Comparison of ENCODE assay signal across 9 cellular contexts in genomic region chr7:27148031-27148775, GRCh38. TPM values are rescaled to one million over a fixed set of nuclear protein-coding genes. Genes with fewer than 3 reads are reported as not detected.
DNase-seq lines count a peak whose midpoint lies in the region; ATAC-seq and TF ChIP-seq lines count a peak whose summit lies in the region.
"Had no signal": no experiment of that assay in that cellular context is flagged by ENCODE, and none has a peak within 500 bp of the region (broad histone marks: within the 10 kb centered on the region; RNA-seq: fewer than 3 reads in every experiment).

No MANE protein-coding gene starts in this region.

- no peak overlapping the region; the same call in 1 of the 2 replicates for H3K4me3 ChIP-seq in H7 (ENCODE audit: insufficient read depth, low read depth, low read length)
- peak overlapping the region; percentile 2 for H3K4me3 ChIP-seq in iPS-15b (ENCODE audit: low read depth, low read length)
- H3K4me3 ChIP-seq in smooth muscle cell = peak overlapping the region; percentile 32

- no peak for ATAC-seq in GM21825 (IDR thresholded peaks at IDR 0.05; ENCODE audit: unreplicated experiment)

- 21% methylated on average over 29 of the region's 29 CpGs for WGBS in smooth muscle cell (ENCODE audit: low lambda C conversion rate)

- H3F3A ChIP-seq in smooth muscle cell (ENCODE audit: low read depth) = no peaks in the 10 kb centered on the region

- H3K9ac ChIP-seq in iPS-15b (ENCODE audit: low read depth, low read length) = no peak overlapping the region
- H3K9ac ChIP-seq in smooth muscle cell (ENCODE audit: low read depth) = no peak overlapping the region

- no peaks in the 10 kb centered on the region for H3K4me1 ChIP-seq in iPS-15b (ENCODE audit: control insufficient read depth, insufficient read depth, low read length)
- H3K4me1 ChIP-seq in smooth muscle cell (ENCODE audit: low read depth) = peaks cover 4% of the 10 kb centered on the region

- H3K36me3 ChIP-seq in H7 (replicated peaks; ENCODE audit: control insufficient read depth, insufficient read depth, low read length) = no peaks in the 10 kb centered on the region
- no peaks in the 10 kb centered on the region for H3K36me3 ChIP-seq in iPS-15b (ENCODE audit: control insufficient read depth, insufficient read depth, low read length)
- no peaks in the 10 kb centered on the region for H3K36me3 ChIP-seq in smooth muscle cell (ENCODE audit: low read depth)
- H3K36me3 ChIP-seq: neutrophil had no signal

- no peaks in the 10 kb centered on the region for H3K79me2 ChIP-seq in smooth muscle cell (ENCODE audit: low read depth)

- H3K27me3 ChIP-seq in H7 (ENCODE audit: control insufficient read depth, insufficient read depth, low read length) (peaks cover 99% of the 10 kb centered on the region), iPS-15b (ENCODE audit: control insufficient read depth, insufficient read depth, low read length) (peaks cover 99% of the 10 kb centered on the region), smooth muscle cell (ENCODE audit: low read depth) (peaks cover 99% of the 10 kb centered on the region)

- H3K9me3 ChIP-seq in iPS-15b (ENCODE audit: control insufficient read depth, insufficient read depth, low read length) (no peaks in the 10 kb centered on the region), smooth muscle cell (replicated peaks; ENCODE audit: low read depth) (no peaks in the 10 kb centered on the region)
- H3K9me3 ChIP-seq: neutrophil had no signal

- peak; percentile 59 for DNase-seq in H7
- DNase-seq in RWPE1 (ENCODE audit: low spot score) = no peak
- no peak for DNase-seq in smooth muscle cell (lab: John Stamatoyannopoulos, UW; ENCODE audit: unreplicated experiment)
- DNase-seq in AML-193 (lab: John Stamatoyannopoulos, UW) = no peak
- no peak for DNase-seq in SIG-M5 treated with dmso at 0.1 percent for 504 hours (lab: John Stamatoyannopoulos, UW; ENCODE audit: unreplicated experiment)

- TF ChIP-seq CTCF in RWPE1 (conservative IDR thresholded peaks at IDR 0.05; ENCODE audit: low read depth) (no peak), smooth muscle cell (IDR thresholded peaks at IDR 0.05; ENCODE audit: borderline replicate concordance, insufficient read depth, poor library complexity, severe bottlenecking) (no peak)

- no peak overlapping the region for H2AFZ ChIP-seq in smooth muscle cell (ENCODE audit: low read depth)

- H4K20me1 ChIP-seq in smooth muscle cell (ENCODE audit: low read depth) = no peaks in the 10 kb centered on the region

- peak overlapping the region; percentile 74 for H3K4me2 ChIP-seq in smooth muscle cell

- H3K27ac ChIP-seq in RWPE1 (peak overlapping the region; percentile 84), smooth muscle cell (ENCODE audit: low read depth) (no peak overlapping the region)
- H3K27ac ChIP-seq: neutrophil had no signal

- POLR2A ChIA-PET in RWPE1 (lab: Yijun Ruan, JAX; ENCODE audit: low non-redundant PET) = interaction anchor here (0.8 kb wide), 1 partner anchor 14 kb away, joined by 4 read pairs; no protein-coding TSS in a partner anchor

- CTCF ChIA-PET in RWPE1 (lab: Yijun Ruan, JAX) = interaction anchor here (0.6 to 1.2 kb wide), 6 partner anchors 13 to 779 kb away, joined by 3 to 7 read pairs (median 3); partner anchors contain the start of gene HOXA9

RNA-seq across cellular contexts. Expression of gene HOXA6, which starts 0.6 kb away (rescaled TPM):
- total RNA-seq in H7 (2014; rRNA removed; shearing (Covaris generic)) = not detected in 2 replicates
- 0.58 TPM in 1 of 2 replicates, not detected in the other for total RNA-seq in smooth muscle cell
- polyA plus RNA-seq in smooth muscle cell = 0.56 TPM in 1 of 2 replicates, not detected in the other
- total RNA-seq: astrocyte had no signal

RNA-seq across cellular contexts. Expression of gene HOXA3, which starts 4.2 kb away (rescaled TPM):
- not detected in 2 replicates for total RNA-seq in H7 (2014; rRNA removed; shearing (Covaris generic))
- 0.13 TPM in 1 of 2 replicates, not detected in the other for total RNA-seq in smooth muscle cell
- 0.31 and 0.83 TPM in 2 replicates for polyA plus RNA-seq in smooth muscle cell
- total RNA-seq: astrocyte had no signal

RNA-seq across cellular contexts. Expression of gene HOXA5, which starts 4.7 kb away (rescaled TPM):
- not detected in 2 replicates for total RNA-seq in H7 (2014; rRNA removed; shearing (Covaris generic))
- 0.67 and 2.1 TPM in 2 replicates for total RNA-seq in smooth muscle cell
- polyA plus RNA-seq in smooth muscle cell = 0.11 and 0.98 TPM in 2 replicates
- total RNA-seq: astrocyte had no signal

RNA-seq across cellular contexts. Expression of gene HOXA7, which starts 8.3 kb away (rescaled TPM):
- not detected in 2 replicates for total RNA-seq in H7 (2014; rRNA removed; shearing (Covaris generic))
- 0.72 TPM in 1 of 2 replicates, not detected in the other for total RNA-seq in smooth muscle cell
- 1.2 and 1.6 TPM in 2 replicates for polyA plus RNA-seq in smooth muscle cell
- total RNA-seq: astrocyte had no signal

RNA-seq across cellular contexts. Expression of gene HOXA9, which starts 17.1 kb away (rescaled TPM):
- total RNA-seq in H7 (2014; rRNA removed; shearing (Covaris generic)) = not detected in 2 replicates
- 22.9 and 35.8 TPM in 2 replicates for total RNA-seq in smooth muscle cell
- polyA plus RNA-seq in smooth muscle cell = 12.6 and 19.2 TPM in 2 replicates
- total RNA-seq: astrocyte had no signal
